Comparison of ENCODE assay signal across 1 cellular context in genomic region chr7:151057038-151057736, GRCh38.
TF ChIP-seq lines count a peak whose summit lies in the region.

No MANE protein-coding gene starts in this region.

TF ChIP-seq in A549, 52 proteins besides CTCF, POLR2A, EP300 and RAD21 (continued from another document):
- TF ChIP-seq, protein P1, sequence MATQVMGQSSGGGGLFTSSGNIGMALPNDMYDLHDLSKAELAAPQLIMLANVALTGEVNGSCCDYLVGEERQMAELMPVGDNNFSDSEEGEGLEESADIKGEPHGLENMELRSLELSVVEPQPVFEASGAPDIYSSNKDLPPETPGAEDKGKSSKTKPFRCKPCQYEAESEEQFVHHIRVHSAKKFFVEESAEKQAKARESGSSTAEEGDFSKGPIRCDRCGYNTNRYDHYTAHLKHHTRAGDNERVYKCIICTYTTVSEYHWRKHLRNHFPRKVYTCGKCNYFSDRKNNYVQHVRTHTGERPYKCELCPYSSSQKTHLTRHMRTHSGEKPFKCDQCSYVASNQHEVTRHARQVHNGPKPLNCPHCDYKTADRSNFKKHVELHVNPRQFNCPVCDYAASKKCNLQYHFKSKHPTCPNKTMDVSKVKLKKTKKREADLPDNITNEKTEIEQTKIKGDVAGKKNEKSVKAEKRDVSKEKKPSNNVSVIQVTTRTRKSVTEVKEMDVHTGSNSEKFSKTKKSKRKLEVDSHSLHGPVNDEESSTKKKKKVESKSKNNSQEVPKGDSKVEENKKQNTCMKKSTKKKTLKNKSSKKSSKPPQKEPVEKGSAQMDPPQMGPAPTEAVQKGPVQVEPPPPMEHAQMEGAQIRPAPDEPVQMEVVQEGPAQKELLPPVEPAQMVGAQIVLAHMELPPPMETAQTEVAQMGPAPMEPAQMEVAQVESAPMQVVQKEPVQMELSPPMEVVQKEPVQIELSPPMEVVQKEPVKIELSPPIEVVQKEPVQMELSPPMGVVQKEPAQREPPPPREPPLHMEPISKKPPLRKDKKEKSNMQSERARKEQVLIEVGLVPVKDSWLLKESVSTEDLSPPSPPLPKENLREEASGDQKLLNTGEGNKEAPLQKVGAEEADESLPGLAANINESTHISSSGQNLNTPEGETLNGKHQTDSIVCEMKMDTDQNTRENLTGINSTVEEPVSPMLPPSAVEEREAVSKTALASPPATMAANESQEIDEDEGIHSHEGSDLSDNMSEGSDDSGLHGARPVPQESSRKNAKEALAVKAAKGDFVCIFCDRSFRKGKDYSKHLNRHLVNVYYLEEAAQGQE (IDR thresholded peaks at IDR 0.05): no peak
- no peak for TF ChIP-seq CHD2 (IDR thresholded peaks at IDR 0.05; ENCODE audit: low read length, partially characterized antibody)
- TF ChIP-seq TP53 (CRISPR knock-in tag; IDR thresholded peaks at IDR 0.05): no peak
- no peak for TF ChIP-seq ATOH8 (CRISPR knock-in tag; IDR thresholded peaks at IDR 0.05; ENCODE audit: low read depth)
